ENCODE assay signal across 8 cellular contexts in genomic region chr18:49813321-49814146, GRCh38. TPM values are rescaled to one million over a fixed set of nuclear protein-coding genes. Genes with fewer than 3 reads are reported as not detected.
DNase-seq lines count a peak whose midpoint lies in the region; ATAC-seq, FAIRE-seq and TF ChIP-seq lines count a peak whose summit lies in the region.

ACAA2 (minus strand) TSS chr18:49813533; CDS start chr18:49813484, 49 bp downstream.

- H3K4me3 ChIP-seq in adrenal gland (peak within 1 kb of the TSS; percentile 12 to 80 (median 54)), heart right ventricle (peak within 1 kb of the TSS; percentile 65 to 86 (median 74)), prostate gland (peak within 1 kb of the TSS; percentile 72 to 73), urinary bladder (ENCODE audit: low read depth, low read length) (peak within 1 kb of the TSS; percentile 66)

- H3K9me3 ChIP-seq in adrenal gland (replicated peaks in 1 of 3) (no peaks in the 10 kb centered on the region), heart right ventricle (peaks cover 0 to 17% (median 4%) of the 10 kb centered on the region in 11 donors), prostate gland (no peaks in the 10 kb centered on the region)

- intact Hi-C loops in adrenal gland (cut with DNase I): no loop called here
- intact Hi-C loops in heart right ventricle (cut with DNase I): no loop called here
- intact Hi-C loops in prostate gland (cut with DNase I): loop anchor here (10.0 kb wide), 1 partner anchor 471 kb away; the partner anchor contains the start of genes CXXC1 and MBD1

- peak; percentile 95 for FAIRE-seq in GM12892 (lab: Jason Lieb, UNC)

- peak; percentile 50 for DNase-seq in GM12892 (ENCODE audit: insufficient read length)
- peak; percentile 74 for DNase-seq in NCI-H128 (lab: John Stamatoyannopoulos, UW; ENCODE audit: unreplicated experiment)
- peak; percentile 52 to 86 (median 65) for DNase-seq in T-helper 1 cell
- peak; percentile 87 to 92 (median 90) for DNase-seq in adrenal gland
- peak; percentile 89 to 92 for DNase-seq in heart right ventricle
- peak; percentile 81 for DNase-seq in prostate gland (ENCODE audit: low spot score)

- H3K36me3 ChIP-seq in adrenal gland (replicated peaks in 1 of 2): no peaks in the 10 kb centered on the region
- H3K36me3 ChIP-seq in heart right ventricle: peaks cover 0 to 7% (median 0%) of the 10 kb centered on the region in 9 donors
- no peaks in the 10 kb centered on the region for H3K36me3 ChIP-seq in prostate gland
- H3K36me3 ChIP-seq in urinary bladder (ENCODE audit: insufficient read depth): no peaks in the 10 kb centered on the region

- H3K4me1 ChIP-seq in adrenal gland (replicated peaks in 1 of 2) (peaks cover 5 to 15% of the 10 kb centered on the region in 2 donors), heart right ventricle (peaks cover 3 to 31% (median 16%) of the 10 kb centered on the region in 9 donors), prostate gland (replicated peaks) (peaks cover 2% of the 10 kb centered on the region), urinary bladder (ENCODE audit: insufficient read depth) (no peaks in the 10 kb centered on the region)

- H3K27ac ChIP-seq in adrenal gland (peak within 1 kb of the TSS; percentile 52 to 96 (median 81)), heart right ventricle (peak within 1 kb of the TSS; percentile 91 to 100 (median 98)), prostate gland (peak within 1 kb of the TSS; percentile 85 to 89), urinary bladder (ENCODE audit: low read depth) (peak within 1 kb of the TSS; percentile 89)

- H3K27me3 ChIP-seq in adrenal gland (no peaks in the 10 kb centered on the region), heart right ventricle (no peaks in the 10 kb centered on the region), prostate gland (replicated peaks; ENCODE audit: insufficient read depth) (no peaks in the 10 kb centered on the region)

- peak; percentile 67; the same call in 1 of the 2 replicates for TF ChIP-seq POLR2A in GM12892 (IDR thresholded peaks at IDR 0.05; ENCODE audit: low read depth, low read length)
- peak; percentile 55 to 56 for TF ChIP-seq POLR2A in adrenal gland (IDR thresholded peaks at IDR 0.05)
- peak; percentile 66 for TF ChIP-seq POLR2A in prostate gland (IDR thresholded peaks at IDR 0.05)

- ATAC-seq in HG02759 (IDR thresholded peaks at IDR 0.05; ENCODE audit: unreplicated experiment) (peak; percentile 89), heart right ventricle (peak; percentile 95 to 98 (median 96))

- WGBS in adrenal gland, 4 donors: 1% methylated on average over 41 to 74 of the region's 74 CpGs
- WGBS in heart right ventricle, 2 donors: 0 to 1% methylated on average over 74 of the region's 74 CpGs
- WGBS in prostate gland: under 1% methylated on average over 68 of the region's 74 CpGs
- WGBS in urinary bladder: under 1% methylated on average over 74 of the region's 74 CpGs

- TF ChIP-seq CTCF in adrenal gland (IDR thresholded peaks at IDR 0.05): no peak
- TF ChIP-seq CTCF in heart right ventricle (IDR thresholded peaks at IDR 0.05): no peak
- peak in 1 of 4 experiments; percentile 13 for TF ChIP-seq CTCF in prostate gland (IDR thresholded peaks at IDR 0.05)

RNA-seq across cellular contexts. Expression of gene ACAA2, which starts in this region (rescaled TPM):
- polyA plus RNA-seq in GM12892 (2012; ENCODE audit: missing spikeins): 60.1 TPM
- 100 to 1,000 TPM in 4 of 8 donors, 10 to 100 TPM in 4; 67.6 to 128 (median 105) TPM for total RNA-seq in adrenal gland
- 100 to 1,000 TPM in 1 of 3 donors, 10 to 100 TPM in 2; 21.4 to 197 (median 29.3) TPM for polyA plus RNA-seq in adrenal gland
- 100 to 1,000 TPM; 171 to 377 (median 251) TPM for total RNA-seq in heart right ventricle
- 100 to 1,000 TPM in 1 of 2 donors, 10 to 100 TPM in 1; 46.7 to 119 TPM for polyA plus RNA-seq in heart right ventricle
- 10 to 100 TPM; 19.9 to 37.0 TPM for total RNA-seq in prostate gland
- total RNA-seq in urinary bladder: 45.4 TPM
- polyA plus RNA-seq in urinary bladder: 57.3 TPM

Comparison
In these comparisons a context has a peak if more than half of its experiments do, and no peak if none do; other contexts are left out.
1. Peak in every context shown above with its lines: DNase-seq, ATAC-seq, H3K4me3 ChIP-seq and H3K27ac ChIP-seq.